Comparison of ENCODE assay signal across 1 cellular context in the genomic region with DNA sequence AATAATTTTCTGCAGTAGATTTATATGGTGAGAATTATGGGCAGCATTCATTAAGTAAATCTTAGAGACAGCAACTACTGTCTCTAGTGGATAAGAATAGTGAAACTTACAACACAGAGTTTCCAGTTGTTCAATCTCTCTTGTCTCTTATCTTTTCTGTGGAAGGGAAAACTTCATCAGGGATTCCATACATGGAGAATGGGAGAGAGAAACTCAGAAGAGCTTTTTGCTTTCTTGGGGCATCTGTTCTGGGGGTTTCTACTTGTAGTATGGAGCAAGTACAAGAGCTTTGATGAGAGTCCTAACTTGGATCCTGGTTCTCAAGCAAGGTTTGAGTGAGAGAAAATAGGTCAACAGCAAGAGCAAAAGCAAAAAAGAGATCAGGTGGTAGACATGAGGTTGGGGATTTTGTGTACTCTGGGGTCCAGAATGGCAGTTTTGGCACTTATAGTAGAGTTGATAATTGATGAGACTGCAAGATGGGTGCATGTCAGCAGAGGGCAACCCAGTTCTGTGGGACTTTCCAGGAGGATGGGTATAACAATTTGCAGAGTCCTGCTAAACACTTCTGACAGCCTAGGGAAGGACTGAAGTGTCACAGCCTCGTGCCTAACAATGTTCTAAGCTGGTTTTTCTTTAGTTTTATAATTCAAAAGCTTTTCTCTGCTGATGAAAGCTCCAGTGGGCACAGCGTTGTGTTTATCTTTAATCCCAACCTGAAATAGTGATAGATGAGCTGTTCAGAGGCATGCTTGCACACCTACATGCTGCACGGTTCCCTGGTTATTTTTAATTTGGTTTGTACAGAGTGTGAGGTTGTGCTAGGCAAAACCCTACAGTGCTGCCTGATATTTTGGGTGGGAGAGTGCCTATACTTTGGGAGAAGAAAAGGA.
A peak's percentile ranks its signal among the peaks of the same experiment; 100 is the strongest.
TF ChIP-seq lines count a peak whose summit lies in the region.

No MANE protein-coding gene starts in this region.

TF ChIP-seq in K562, 482 proteins besides CTCF, POLR2A, EP300 and RAD21 (continued from another document and continues in another):
- TF ChIP-seq, protein P1, sequence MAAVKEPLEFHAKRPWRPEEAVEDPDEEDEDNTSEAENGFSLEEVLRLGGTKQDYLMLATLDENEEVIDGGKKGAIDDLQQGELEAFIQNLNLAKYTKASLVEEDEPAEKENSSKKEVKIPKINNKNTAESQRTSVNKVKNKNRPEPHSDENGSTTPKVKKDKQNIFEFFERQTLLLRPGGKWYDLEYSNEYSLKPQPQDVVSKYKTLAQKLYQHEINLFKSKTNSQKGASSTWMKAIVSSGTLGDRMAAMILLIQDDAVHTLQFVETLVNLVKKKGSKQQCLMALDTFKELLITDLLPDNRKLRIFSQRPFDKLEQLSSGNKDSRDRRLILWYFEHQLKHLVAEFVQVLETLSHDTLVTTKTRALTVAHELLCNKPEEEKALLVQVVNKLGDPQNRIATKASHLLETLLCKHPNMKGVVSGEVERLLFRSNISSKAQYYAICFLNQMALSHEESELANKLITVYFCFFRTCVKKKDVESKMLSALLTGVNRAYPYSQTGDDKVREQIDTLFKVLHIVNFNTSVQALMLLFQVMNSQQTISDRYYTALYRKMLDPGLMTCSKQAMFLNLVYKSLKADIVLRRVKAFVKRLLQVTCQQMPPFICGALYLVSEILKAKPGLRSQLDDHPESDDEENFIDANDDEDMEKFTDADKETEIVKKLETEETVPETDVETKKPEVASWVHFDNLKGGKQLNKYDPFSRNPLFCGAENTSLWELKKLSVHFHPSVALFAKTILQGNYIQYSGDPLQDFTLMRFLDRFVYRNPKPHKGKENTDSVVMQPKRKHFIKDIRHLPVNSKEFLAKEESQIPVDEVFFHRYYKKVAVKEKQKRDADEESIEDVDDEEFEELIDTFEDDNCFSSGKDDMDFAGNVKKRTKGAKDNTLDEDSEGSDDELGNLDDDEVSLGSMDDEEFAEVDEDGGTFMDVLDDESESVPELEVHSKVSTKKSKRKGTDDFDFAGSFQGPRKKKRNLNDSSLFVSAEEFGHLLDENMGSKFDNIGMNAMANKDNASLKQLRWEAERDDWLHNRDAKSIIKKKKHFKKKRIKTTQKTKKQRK (IDR thresholded peaks at IDR 0.05; ENCODE audit: borderline replicate concordance, low read depth, low read length), result no peak
- no peak for TF ChIP-seq ZNF175 (CRISPR knock-in tag; IDR thresholded peaks at IDR 0.05; ENCODE audit: low read depth)
- no peak for TF ChIP-seq ETS2 (tag; IDR thresholded peaks at IDR 0.05; ENCODE audit: borderline replicate concordance, poor library complexity, severe bottlenecking)
- no peak for TF ChIP-seq ZNF384 (IDR thresholded peaks at IDR 0.05; ENCODE audit: low read depth, low read length)
- no peak for TF ChIP-seq TAL1 (IDR thresholded peaks at IDR 0.05)
- TF ChIP-seq, protein P2, sequence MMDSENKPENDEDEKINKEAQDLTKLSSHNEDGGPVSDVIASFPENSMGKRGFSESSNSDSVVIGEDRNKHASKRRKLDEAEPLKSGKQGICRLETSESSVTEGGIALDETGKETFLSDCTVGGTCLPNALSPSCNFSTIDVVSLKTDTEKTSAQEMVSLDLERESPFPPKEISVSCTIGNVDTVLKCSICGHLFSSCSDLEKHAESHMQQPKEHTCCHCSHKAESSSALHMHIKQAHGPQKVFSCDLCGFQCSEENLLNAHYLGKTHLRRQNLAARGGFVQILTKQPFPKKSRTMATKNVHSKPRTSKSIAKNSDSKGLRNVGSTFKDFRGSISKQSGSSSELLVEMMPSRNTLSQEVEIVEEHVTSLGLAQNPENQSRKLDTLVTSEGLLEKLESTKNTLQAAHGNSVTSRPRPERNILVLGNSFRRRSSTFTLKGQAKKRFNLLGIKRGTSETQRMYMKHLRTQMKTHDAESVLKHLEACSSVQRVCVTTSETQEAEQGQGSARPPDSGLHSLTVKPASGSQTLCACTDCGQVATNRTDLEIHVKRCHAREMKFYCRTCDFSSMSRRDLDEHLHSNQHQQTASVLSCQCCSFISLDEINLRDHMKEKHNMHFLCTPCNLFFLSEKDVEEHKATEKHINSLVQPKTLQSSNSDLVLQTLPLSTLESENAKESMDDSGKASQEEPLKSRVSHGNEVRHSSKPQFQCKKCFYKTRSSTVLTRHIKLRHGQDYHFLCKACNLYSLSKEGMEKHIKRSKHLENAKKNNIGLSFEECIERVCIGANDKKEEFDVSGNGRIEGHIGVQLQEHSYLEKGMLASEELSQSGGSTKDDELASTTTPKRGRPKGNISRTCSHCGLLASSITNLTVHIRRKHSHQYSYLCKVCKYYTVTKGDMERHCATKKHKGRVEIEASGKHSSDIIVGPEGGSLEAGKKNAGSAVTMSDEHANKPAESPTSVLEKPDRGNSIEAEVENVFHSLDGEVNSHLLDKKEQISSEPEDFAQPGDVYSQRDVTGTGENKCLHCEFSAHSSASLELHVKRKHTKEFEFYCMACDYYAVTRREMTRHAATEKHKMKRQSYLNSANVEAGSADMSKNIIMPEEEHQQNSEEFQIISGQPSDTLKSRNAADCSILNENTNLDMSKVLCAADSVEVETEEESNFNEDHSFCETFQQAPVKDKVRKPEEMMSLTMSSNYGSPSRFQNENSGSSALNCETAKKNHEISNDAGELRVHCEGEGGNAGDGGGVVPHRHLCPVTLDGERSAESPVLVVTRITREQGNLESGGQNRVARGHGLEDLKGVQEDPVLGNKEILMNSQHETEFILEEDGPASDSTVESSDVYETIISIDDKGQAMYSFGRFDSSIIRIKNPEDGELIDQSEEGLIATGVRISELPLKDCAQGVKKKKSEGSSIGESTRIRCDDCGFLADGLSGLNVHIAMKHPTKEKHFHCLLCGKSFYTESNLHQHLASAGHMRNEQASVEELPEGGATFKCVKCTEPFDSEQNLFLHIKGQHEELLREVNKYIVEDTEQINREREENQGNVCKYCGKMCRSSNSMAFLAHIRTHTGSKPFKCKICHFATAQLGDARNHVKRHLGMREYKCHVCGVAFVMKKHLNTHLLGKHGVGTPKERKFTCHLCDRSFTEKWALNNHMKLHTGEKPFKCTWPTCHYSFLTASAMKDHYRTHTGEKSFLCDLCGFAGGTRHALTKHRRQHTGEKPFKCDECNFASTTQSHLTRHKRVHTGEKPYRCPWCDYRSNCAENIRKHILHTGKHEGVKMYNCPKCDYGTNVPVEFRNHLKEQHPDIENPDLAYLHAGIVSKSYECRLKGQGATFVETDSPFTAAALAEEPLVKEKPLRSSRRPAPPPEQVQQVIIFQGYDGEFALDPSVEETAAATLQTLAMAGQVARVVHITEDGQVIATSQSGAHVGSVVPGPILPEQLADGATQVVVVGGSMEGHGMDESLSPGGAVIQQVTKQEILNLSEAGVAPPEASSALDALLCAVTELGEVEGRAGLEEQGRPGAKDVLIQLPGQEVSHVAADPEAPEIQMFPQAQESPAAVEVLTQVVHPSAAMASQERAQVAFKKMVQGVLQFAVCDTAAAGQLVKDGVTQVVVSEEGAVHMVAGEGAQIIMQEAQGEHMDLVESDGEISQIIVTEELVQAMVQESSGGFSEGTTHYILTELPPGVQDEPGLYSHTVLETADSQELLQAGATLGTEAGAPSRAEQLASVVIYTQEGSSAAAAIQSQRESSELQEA (IDR thresholded peaks at IDR 0.05; ENCODE audit: low read depth), result no peak
- TF ChIP-seq FOXP1 (CRISPR knock-in tag; IDR thresholded peaks at IDR 0.05), result no peak
- no peak for TF ChIP-seq GATAD2A (IDR thresholded peaks at IDR 0.05)
- no peak for TF ChIP-seq ARHGAP35 (IDR thresholded peaks at IDR 0.05; ENCODE audit: partially characterized antibody)
- TF ChIP-seq, protein P3, sequence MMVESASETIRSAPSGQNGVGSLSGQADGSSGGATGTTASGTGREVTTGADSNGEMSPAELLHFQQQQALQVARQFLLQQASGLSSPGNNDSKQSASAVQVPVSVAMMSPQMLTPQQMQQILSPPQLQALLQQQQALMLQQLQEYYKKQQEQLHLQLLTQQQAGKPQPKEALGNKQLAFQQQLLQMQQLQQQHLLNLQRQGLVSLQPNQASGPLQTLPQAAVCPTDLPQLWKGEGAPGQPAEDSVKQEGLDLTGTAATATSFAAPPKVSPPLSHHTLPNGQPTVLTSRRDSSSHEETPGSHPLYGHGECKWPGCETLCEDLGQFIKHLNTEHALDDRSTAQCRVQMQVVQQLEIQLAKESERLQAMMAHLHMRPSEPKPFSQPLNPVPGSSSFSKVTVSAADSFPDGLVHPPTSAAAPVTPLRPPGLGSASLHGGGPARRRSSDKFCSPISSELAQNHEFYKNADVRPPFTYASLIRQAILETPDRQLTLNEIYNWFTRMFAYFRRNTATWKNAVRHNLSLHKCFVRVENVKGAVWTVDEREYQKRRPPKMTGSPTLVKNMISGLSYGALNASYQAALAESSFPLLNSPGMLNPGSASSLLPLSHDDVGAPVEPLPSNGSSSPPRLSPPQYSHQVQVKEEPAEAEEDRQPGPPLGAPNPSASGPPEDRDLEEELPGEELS (CRISPR knock-in tag; IDR thresholded peaks at IDR 0.05; ENCODE audit: borderline replicate concordance), result no peak
- no peak for TF ChIP-seq STAT5A (IDR thresholded peaks at IDR 0.05; ENCODE audit: borderline replicate concordance, low read length)
- TF ChIP-seq, protein P4, sequence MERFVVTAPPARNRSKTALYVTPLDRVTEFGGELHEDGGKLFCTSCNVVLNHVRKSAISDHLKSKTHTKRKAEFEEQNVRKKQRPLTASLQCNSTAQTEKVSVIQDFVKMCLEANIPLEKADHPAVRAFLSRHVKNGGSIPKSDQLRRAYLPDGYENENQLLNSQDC (CRISPR knock-in tag; IDR thresholded peaks at IDR 0.05), result no peak
- TF ChIP-seq, protein P5, sequence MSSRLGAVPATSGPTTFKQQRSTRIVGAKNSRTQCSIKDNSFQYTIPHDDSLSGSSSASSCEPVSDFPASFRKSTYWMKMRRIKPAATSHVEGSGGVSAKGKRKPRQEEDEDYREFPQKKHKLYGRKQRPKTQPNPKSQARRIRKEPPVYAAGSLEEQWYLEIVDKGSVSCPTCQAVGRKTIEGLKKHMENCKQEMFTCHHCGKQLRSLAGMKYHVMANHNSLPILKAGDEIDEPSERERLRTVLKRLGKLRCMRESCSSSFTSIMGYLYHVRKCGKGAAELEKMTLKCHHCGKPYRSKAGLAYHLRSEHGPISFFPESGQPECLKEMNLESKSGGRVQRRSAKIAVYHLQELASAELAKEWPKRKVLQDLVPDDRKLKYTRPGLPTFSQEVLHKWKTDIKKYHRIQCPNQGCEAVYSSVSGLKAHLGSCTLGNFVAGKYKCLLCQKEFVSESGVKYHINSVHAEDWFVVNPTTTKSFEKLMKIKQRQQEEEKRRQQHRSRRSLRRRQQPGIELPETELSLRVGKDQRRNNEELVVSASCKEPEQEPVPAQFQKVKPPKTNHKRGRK (tag; IDR thresholded peaks at IDR 0.05), result no peak
- TF ChIP-seq, protein P6, sequence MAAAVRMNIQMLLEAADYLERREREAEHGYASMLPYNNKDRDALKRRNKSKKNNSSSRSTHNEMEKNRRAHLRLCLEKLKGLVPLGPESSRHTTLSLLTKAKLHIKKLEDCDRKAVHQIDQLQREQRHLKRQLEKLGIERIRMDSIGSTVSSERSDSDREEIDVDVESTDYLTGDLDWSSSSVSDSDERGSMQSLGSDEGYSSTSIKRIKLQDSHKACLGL (CRISPR knock-in tag; IDR thresholded peaks at IDR 0.05; ENCODE audit: borderline replicate concordance, poor library complexity, severe bottlenecking), result no peak
- TF ChIP-seq MYNN (IDR thresholded peaks at IDR 0.05), result no peak
- TF ChIP-seq MYNN (CRISPR knock-in tag; IDR thresholded peaks at IDR 0.05), result no peak
- TF ChIP-seq ZNF79 (CRISPR knock-in tag; IDR thresholded peaks at IDR 0.05; ENCODE audit: low read depth), result no peak
- TF ChIP-seq, protein P7, sequence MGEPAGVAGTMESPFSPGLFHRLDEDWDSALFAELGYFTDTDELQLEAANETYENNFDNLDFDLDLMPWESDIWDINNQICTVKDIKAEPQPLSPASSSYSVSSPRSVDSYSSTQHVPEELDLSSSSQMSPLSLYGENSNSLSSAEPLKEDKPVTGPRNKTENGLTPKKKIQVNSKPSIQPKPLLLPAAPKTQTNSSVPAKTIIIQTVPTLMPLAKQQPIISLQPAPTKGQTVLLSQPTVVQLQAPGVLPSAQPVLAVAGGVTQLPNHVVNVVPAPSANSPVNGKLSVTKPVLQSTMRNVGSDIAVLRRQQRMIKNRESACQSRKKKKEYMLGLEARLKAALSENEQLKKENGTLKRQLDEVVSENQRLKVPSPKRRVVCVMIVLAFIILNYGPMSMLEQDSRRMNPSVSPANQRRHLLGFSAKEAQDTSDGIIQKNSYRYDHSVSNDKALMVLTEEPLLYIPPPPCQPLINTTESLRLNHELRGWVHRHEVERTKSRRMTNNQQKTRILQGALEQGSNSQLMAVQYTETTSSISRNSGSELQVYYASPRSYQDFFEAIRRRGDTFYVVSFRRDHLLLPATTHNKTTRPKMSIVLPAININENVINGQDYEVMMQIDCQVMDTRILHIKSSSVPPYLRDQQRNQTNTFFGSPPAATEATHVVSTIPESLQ (CRISPR knock-in tag; IDR thresholded peaks at IDR 0.05), result no peak
- TF ChIP-seq ZFP1 (CRISPR knock-in tag; IDR thresholded peaks at IDR 0.05), result no peak
- TF ChIP-seq KLF13 (tag; IDR thresholded peaks at IDR 0.05; ENCODE audit: borderline replicate concordance, low read depth), result no peak
- TF ChIP-seq MXI1 (IDR thresholded peaks at IDR 0.05; ENCODE audit: low read depth, low read length), result no peak
- TF ChIP-seq, protein P8, sequence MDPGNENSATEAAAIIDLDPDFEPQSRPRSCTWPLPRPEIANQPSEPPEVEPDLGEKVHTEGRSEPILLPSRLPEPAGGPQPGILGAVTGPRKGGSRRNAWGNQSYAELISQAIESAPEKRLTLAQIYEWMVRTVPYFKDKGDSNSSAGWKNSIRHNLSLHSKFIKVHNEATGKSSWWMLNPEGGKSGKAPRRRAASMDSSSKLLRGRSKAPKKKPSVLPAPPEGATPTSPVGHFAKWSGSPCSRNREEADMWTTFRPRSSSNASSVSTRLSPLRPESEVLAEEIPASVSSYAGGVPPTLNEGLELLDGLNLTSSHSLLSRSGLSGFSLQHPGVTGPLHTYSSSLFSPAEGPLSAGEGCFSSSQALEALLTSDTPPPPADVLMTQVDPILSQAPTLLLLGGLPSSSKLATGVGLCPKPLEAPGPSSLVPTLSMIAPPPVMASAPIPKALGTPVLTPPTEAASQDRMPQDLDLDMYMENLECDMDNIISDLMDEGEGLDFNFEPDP (CRISPR knock-in tag; IDR thresholded peaks at IDR 0.05), result no peak
- no peak for TF ChIP-seq ZNF707 (CRISPR knock-in tag; conservative IDR thresholded peaks at IDR 0.05)
- TF ChIP-seq CTBP1 (IDR thresholded peaks at IDR 0.05; ENCODE audit: borderline replicate concordance), result no peak
- 0 out of 2 replicates have a peak, but pooled peaks have one; percentile 52 for TF ChIP-seq NBN (IDR thresholded peaks at IDR 0.05; ENCODE audit: low read depth)
- TF ChIP-seq, protein P9, sequence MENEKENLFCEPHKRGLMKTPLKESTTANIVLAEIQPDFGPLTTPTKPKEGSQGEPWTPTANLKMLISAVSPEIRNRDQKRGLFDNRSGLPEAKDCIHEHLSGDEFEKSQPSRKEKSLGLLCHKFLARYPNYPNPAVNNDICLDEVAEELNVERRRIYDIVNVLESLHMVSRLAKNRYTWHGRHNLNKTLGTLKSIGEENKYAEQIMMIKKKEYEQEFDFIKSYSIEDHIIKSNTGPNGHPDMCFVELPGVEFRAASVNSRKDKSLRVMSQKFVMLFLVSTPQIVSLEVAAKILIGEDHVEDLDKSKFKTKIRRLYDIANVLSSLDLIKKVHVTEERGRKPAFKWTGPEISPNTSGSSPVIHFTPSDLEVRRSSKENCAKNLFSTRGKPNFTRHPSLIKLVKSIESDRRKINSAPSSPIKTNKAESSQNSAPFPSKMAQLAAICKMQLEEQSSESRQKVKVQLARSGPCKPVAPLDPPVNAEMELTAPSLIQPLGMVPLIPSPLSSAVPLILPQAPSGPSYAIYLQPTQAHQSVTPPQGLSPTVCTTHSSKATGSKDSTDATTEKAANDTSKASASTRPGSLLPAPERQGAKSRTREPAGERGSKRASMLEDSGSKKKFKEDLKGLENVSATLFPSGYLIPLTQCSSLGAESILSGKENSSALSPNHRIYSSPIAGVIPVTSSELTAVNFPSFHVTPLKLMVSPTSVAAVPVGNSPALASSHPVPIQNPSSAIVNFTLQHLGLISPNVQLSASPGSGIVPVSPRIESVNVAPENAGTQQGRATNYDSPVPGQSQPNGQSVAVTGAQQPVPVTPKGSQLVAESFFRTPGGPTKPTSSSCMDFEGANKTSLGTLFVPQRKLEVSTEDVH (IDR thresholded peaks at IDR 0.05; ENCODE audit: low read depth, partially characterized antibody), result no peak
- no peak for TF ChIP-seq RHOXF2B (CRISPR knock-in tag; conservative IDR thresholded peaks at IDR 0.05)
- no peak for TF ChIP-seq TCFL5 (CRISPR knock-in tag; conservative IDR thresholded peaks at IDR 0.05)
